ENCODE assay signal across 1 cellular context in the genomic region with DNA sequence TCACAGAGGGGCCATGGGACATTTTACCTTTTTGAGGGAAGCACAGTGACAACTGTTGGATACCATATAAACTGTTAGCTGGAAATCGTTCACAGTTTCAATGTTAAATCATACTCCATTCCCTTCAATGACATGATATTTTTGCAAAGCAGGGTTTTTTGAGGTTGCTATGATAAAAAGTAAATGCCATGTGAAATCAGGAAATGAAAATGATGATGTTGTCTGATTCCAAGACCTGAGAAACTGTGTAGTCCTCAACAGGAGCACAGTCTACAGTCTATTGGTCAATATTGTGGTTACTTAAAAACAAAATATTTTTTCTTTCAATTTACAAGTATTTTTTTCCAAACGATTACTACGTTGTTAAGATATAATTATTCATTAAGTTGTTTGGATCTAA.
TF ChIP-seq lines count a peak whose summit lies in the region.

No MANE protein-coding gene starts in this region.

TF ChIP-seq in HCT116, 20 proteins besides CTCF, POLR2A, EP300 and RAD21:
- TF ChIP-seq CEBPB (IDR thresholded peaks at IDR 0.05; ENCODE audit: low read depth) (no peak), CBX3 (IDR thresholded peaks at IDR 0.05; ENCODE audit: low read depth) (no peak), ZFX (IDR thresholded peaks at IDR 0.05) (no peak)
- TF ChIP-seq, protein P1, sequence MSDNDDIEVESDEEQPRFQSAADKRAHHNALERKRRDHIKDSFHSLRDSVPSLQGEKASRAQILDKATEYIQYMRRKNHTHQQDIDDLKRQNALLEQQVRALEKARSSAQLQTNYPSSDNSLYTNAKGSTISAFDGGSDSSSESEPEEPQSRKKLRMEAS (IDR thresholded peaks at IDR 0.05): no peak
